ENCODE assay signal across 17 cellular contexts in genomic region chr2:63053235-63053888, GRCh38. TPM values are rescaled to one million over a fixed set of nuclear protein-coding genes. Genes with fewer than 3 reads are reported as not detected.
DNase-seq lines count a peak whose midpoint lies in the region; ATAC-seq and TF ChIP-seq lines count a peak whose summit lies in the region.
"Had no signal": no experiment of that assay in that cellular context is flagged by ENCODE, and none has a peak within 500 bp of the region (broad histone marks: within the 10 kb centered on the region; RNA-seq: fewer than 3 reads in every experiment).

No MANE protein-coding gene starts in this region.

- H3K27ac ChIP-seq in 22Rv1 = peak overlapping the region; percentile 12; the same call in 1 of the 2 replicates
- H3K27ac ChIP-seq: foreskin keratinocyte, SK-N-MC had no signal

- H3K4me1 Mint-ChIP-seq in naive B cell = peaks cover 69 to 92% (median 83%) of the 10 kb centered on the region in 3 donors

- no peaks in the 10 kb centered on the region for H3K9me3 ChIP-seq in ES-I3 (ENCODE audit: control insufficient read depth, insufficient read depth, low read length)

- H3K4me3 Mint-ChIP-seq in naive B cell = peak overlapping the region; percentile 48 to 88 (median 72)

- peak overlapping the region; percentile 26; the same call in 1 of the 2 replicates for H3K9ac ChIP-seq in ES-I3 (ENCODE audit: low read depth, low read length)

- H3K27ac Mint-ChIP-seq in naive B cell = peak overlapping the region in 1 of 6 donors; percentile 70
- H3K27ac Mint-ChIP-seq: activated naive CD4-positive, alpha-beta T cell treated with anti-CD3 and anti-CD28 coated beads, Interleukin-2, amount 50 U/mL, for 24 hours had no signal

- peaks cover 8 to 29% of the 10 kb centered on the region in 2 donors for H3K36me3 Mint-ChIP-seq in naive B cell
- H3K36me3 Mint-ChIP-seq: activated naive CD4-positive, alpha-beta T cell treated with anti-CD3 and anti-CD28 coated beads, Interleukin-2, amount 50 U/mL, for 24 hours had no signal

- no peak for ATAC-seq in naive B cell (ENCODE audit: low read depth in 2 of 2)
- ATAC-seq in GM21528 (IDR thresholded peaks at IDR 0.05; ENCODE audit: low FRiP score, unreplicated experiment) = no peak
- ATAC-seq: foreskin keratinocyte, left ventricle myocardium superior had no signal

- H3K4me1 ChIP-seq in ES-I3 (ENCODE audit: insufficient read depth, low read length) = peaks cover 14% of the 10 kb centered on the region

- DNase-seq in astrocyte of the hippocampus (ENCODE audit: low read depth, low spot score) = peak; percentile 57
- DNase-seq in naive B cell = no peak
- DNase-seq in effector CD8-positive, alpha-beta T cell (lab: John Stamatoyannopoulos, UW) = no peak
- DNase-seq in NCI-H187 (lab: John Stamatoyannopoulos, UW) = no peak
- DNase-seq in activated CD8-positive, alpha-beta memory T cell treated with anti-CD3 and anti-CD28 coated beads, Interleukin-2, amount 50 U/mL, for 4 hours = no peak
- DNase-seq: cortex of kidney; foreskin keratinocyte; GF-D8; left ventricle myocardium superior; NCI-H2029; NK-92 treated with Interleukin-12 subunit alpha and Interleukin-12 subunit beta, amount 100 ng/mL, for 24 hours; stimulated activated CD4-positive, alpha-beta T cell treated with anti-CD3 and anti-CD28 coated beads, Interleukin-4, amount 100 ng/mL, for 1 hour had no signal

- H3K9me3 Mint-ChIP-seq in naive B cell = peaks cover 0 to 30% (median 16%) of the 10 kb centered on the region in 7 donors
- H3K9me3 Mint-ChIP-seq: activated naive CD4-positive, alpha-beta T cell treated with anti-CD3 and anti-CD28 coated beads, Interleukin-2, amount 50 U/mL, for 24 hours had no signal

- no peaks in the 10 kb centered on the region for H3K36me3 ChIP-seq in ES-I3 (ENCODE audit: insufficient read depth, low read length)

- peaks cover 83 to 96% (median 91%) of the 10 kb centered on the region in 3 donors for H3K27me3 Mint-ChIP-seq in naive B cell

- TF ChIP-seq CTCF in 22Rv1 (IDR thresholded peaks at IDR 0.05) = no peak

RNA-seq across cellular contexts. Expression of gene OTX1, which starts 2.7 kb away (rescaled TPM):
- polyA plus RNA-seq in naive B cell (ENCODE audit: low read depth in 6 of 6) = not detected
